In the genomic region with DNA sequence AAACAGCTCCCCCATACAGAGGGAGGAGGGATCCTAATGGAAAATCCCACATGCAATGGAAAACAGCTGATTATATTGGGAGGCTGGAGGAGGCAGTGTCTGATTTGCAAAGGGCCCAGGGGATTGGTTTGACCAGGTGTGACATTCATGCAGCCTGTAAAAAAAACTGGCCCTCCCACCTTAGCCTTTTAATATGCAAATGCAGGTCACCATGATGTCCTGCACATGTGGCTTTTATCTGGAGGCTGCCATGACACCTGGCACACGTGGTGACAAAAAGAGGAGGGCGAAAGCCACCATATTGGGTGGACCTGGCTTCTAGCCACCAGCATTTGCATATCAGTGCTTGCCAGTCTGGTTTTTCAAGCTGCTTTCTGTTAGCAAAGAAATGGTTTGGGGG, we compare ENCODE assay signal across 27 cellular contexts.
"Had no signal": no experiment of that assay in that cellular context is flagged by ENCODE, and none has a peak within 500 bp of the region (broad histone marks: within the 10 kb centered on the region; RNA-seq: fewer than 3 reads in every experiment).

No MANE protein-coding gene starts in this region.

- H2AFZ ChIP-seq: neural progenitor cell, parathyroid adenoma had no signal

- H3K27me3 ChIP-seq: right atrium auricular region, testis, thyroid gland, upper lobe of left lung, vagina had no signal

- H3K4me2 ChIP-seq: neural progenitor cell had no signal

- H3K9ac ChIP-seq: neural progenitor cell, parathyroid adenoma had no signal

- H3K9me3 ChIP-seq: testis, thyroid gland had no signal

- H3K27ac ChIP-seq: left ventricle myocardium inferior, neural progenitor cell, neutrophil, parathyroid adenoma, right atrium auricular region, skin epidermis, stomach, testis, thyroid gland, transverse colon, upper lobe of left lung, vagina had no signal

- H3K4me3 Mint-ChIP-seq: mesothelial cell of epicardium; naive B cell; natural killer cell; nephron progenitor cell; neural progenitor cell; stimulated activated naive B cell treated with anti-CD40 and anti-IgM and Interleukin-4, amounts not matched to agents 10 μg/mL and 1 μg/mL and 100 μg/mL, for 72 hours had no signal

- H3K36me3 ChIP-seq: left ventricle myocardium inferior, neural progenitor cell, neutrophil, right atrium auricular region, stomach, thyroid gland, transverse colon, upper lobe of left lung, vagina had no signal

- H3K4me3 ChIP-seq: left ventricle myocardium inferior, lung, neural progenitor cell, right atrium auricular region, skin epidermis, stomach, testis, thyroid gland, transverse colon, upper lobe of left lung, vagina had no signal

- H3K27ac Mint-ChIP-seq: mesothelial cell of epicardium; naive B cell; natural killer cell; nephron progenitor cell; neural progenitor cell; progenitor cell of endocrine pancreas; stimulated activated naive B cell treated with anti-CD40 and anti-IgM and Interleukin-4, amounts not matched to agents 10 μg/mL and 1 μg/mL and 100 μg/mL, for 72 hours had no signal

- ATAC-seq: natural killer cell; sciatic nerve; stimulated activated naive B cell treated with anti-CD40 and anti-IgM and Interleukin-4, amounts not matched to agents 10 μg/mL and 1 μg/mL and 100 μg/mL, for 72 hours; stimulated activated naive CD8-positive, alpha-beta T cell treated with anti-CD3 and anti-CD28 coated beads, Interleukin-15, Interleukin-2, amounts not matched to agents 100 U/mL and 50 U/mL, for 24 hours had no signal

- DNase-seq: islet precursor cell; left ventricle myocardium inferior; naive B cell; natural killer cell; nephron progenitor cell; occipital lobe; stimulated activated CD4-positive, alpha-beta T cell treated with anti-CD3 and anti-CD28 coated beads, Interleukin-12 subunit alpha, Interleukin-12 subunit beta, amount 100 ng/mL, for 4 hours; stimulated activated CD4-positive, alpha-beta T cell treated with anti-CD3 and anti-CD28 coated beads, Interleukin-15, amount 100 ng/mL, for 24 hours; stimulated activated CD4-positive, alpha-beta T cell treated with anti-CD3 and anti-CD28 coated beads, Interleukin-2, amount 100 ng/mL, for 24 hours; stimulated activated CD4-positive, alpha-beta T cell treated with anti-CD3 and anti-CD28 coated beads, Interleukin-4, amount 100 ng/mL, for 1 hour; stimulated activated naive B cell treated with anti-CD40 and anti-IgM and Interleukin-4, amounts not matched to agents 10 μg/mL and 1 μg/mL and 100 μg/mL, for 72 hours; stimulated activated naive CD8-positive, alpha-beta T cell treated with anti-CD3 and anti-CD28 coated beads, Interleukin-15, Interleukin-2, amounts not matched to agents 100 U/mL and 50 U/mL, for 24 hours; stomach; testis; thyroid gland; transverse colon; upper lobe of left lung had no signal

- H3K4me1 ChIP-seq: left ventricle myocardium inferior, neural progenitor cell, parathyroid adenoma, right atrium auricular region, testis, thyroid gland, upper lobe of left lung, vagina had no signal

- H3K36me3 Mint-ChIP-seq: neural progenitor cell had no signal

- H3K4me1 Mint-ChIP-seq: nephron progenitor cell, neural progenitor cell had no signal

- H3K79me2 ChIP-seq: parathyroid adenoma had no signal
